Comparison of ENCODE assay signal across 18 cellular contexts in genomic region chr13:92196566-92197256, GRCh38.
DNase-seq lines count a peak whose midpoint lies in the region; ATAC-seq and TF ChIP-seq lines count a peak whose summit lies in the region.
"Had no signal": no experiment of that assay in that cellular context is flagged by ENCODE, and none has a peak within 500 bp of the region (broad histone marks: within the 10 kb centered on the region; RNA-seq: fewer than 3 reads in every experiment).

No MANE protein-coding gene starts in this region.

- H4K8ac ChIP-seq in neuronal stem cell (ENCODE audit: low read depth, low read length), result no peak overlapping the region

- H3K27me3 ChIP-seq in neuronal stem cell (ENCODE audit: control insufficient read depth in 3 of 3, insufficient read depth in 3 of 3, low read depth in 1 of 3, low read length in 3 of 3), result no peaks in the 10 kb centered on the region
- H3K27me3 ChIP-seq in aorta (ENCODE audit: control insufficient read depth in 1 of 2, insufficient read depth in 2 of 2, low read length in 1 of 2), result no peaks in the 10 kb centered on the region
- H3K27me3 ChIP-seq: pancreas, testis had no signal

- H3K4me1 ChIP-seq in neuronal stem cell (ENCODE audit: control insufficient read depth in 2 of 2, insufficient read depth in 1 of 2, low read depth in 1 of 2, low read length in 2 of 2) (no peaks in the 10 kb centered on the region), aorta (ENCODE audit: control insufficient read depth in 1 of 2, insufficient read depth in 2 of 2, low read length in 2 of 2) (no peaks in the 10 kb centered on the region)
- H3K4me1 ChIP-seq: pancreas, testis had no signal

- H3K4me2 ChIP-seq in neuronal stem cell (ENCODE audit: insufficient read depth, low read length, poor library complexity, severe bottlenecking), result no peak overlapping the region

- no peaks in the 10 kb centered on the region for H3K79me1 ChIP-seq in neuronal stem cell (ENCODE audit: low read depth, low read length)

- H3K14ac ChIP-seq in neuronal stem cell (ENCODE audit: low read length), result no peak overlapping the region

- H2BK5ac ChIP-seq in neuronal stem cell (ENCODE audit: low read length), result no peak overlapping the region

- ATAC-seq in aorta (ENCODE audit: low FRiP score), result no peak
- no peak for ATAC-seq in GM18909 (IDR thresholded peaks at IDR 0.05; ENCODE audit: poor library complexity, unreplicated experiment)
- ATAC-seq: K562, left lobe of liver, pancreas had no signal

- H3K27ac ChIP-seq in coronary artery, result no peak overlapping the region
- H3K27ac ChIP-seq in neuronal stem cell (replicated peaks; ENCODE audit: low read length), result no peak overlapping the region
- H3K27ac ChIP-seq in aorta (ENCODE audit: low read depth in 1 of 2, low read length in 2 of 2), result no peak overlapping the region
- H3K27ac ChIP-seq: GM23248, pancreas, testis had no signal

- H2BK15ac ChIP-seq in neuronal stem cell (ENCODE audit: low read length), result no peak overlapping the region

- H3K4ac ChIP-seq in neuronal stem cell (ENCODE audit: low read length), result no peak overlapping the region

- no peaks in the 10 kb centered on the region for H3K9me3 ChIP-seq in neuronal stem cell (replicated peaks in 1 of 2; ENCODE audit: control insufficient read depth in 2 of 2, insufficient read depth in 1 of 2, low read depth in 1 of 2, low read length in 2 of 2)
- no peaks in the 10 kb centered on the region for H3K9me3 ChIP-seq in aorta (ENCODE audit: control insufficient read depth, low read length)
- H3K9me3 ChIP-seq: pancreas, testis had no signal

- H2AK5ac ChIP-seq in neuronal stem cell (ENCODE audit: low read depth, low read length), result no peak overlapping the region

- H2BK12ac ChIP-seq in neuronal stem cell (ENCODE audit: low read length), result no peak overlapping the region

- H3K4me3 ChIP-seq in coronary artery, result peak overlapping the region; percentile 45
- H3K4me3 ChIP-seq in neuronal stem cell (ENCODE audit: low read length in 2 of 2), result no peak overlapping the region
- H3K4me3 ChIP-seq in aorta (ENCODE audit: low read length in 2 of 2), result no peak overlapping the region
- H3K4me3 ChIP-seq: GM23248, K562, pancreas, testis had no signal

- intact Hi-C loops in aorta (cut with DNase I), result no loop called here

- WGBS in neuronal stem cell (ENCODE audit: extremely low coverage in 2 of 2, insufficient read length in 2 of 2, insufficient replicate concordance in 1 of 2), 2 donors, result no CpG with 5 or more reads among the region's 11 CpGs
- WGBS in aorta, 2 donors, result 21 to 29% methylated on average over 11 of the region's 11 CpGs

- no peaks in the 10 kb centered on the region for H3K36me3 ChIP-seq in neuronal stem cell (replicated peaks in 1 of 2; ENCODE audit: control insufficient read depth in 2 of 2, insufficient read depth in 2 of 2, low read length in 2 of 2)
- H3K36me3 ChIP-seq in aorta (ENCODE audit: control insufficient read depth in 1 of 2, insufficient read depth in 2 of 2, low read length in 1 of 2), result no peaks in the 10 kb centered on the region
- H3K36me3 ChIP-seq: pancreas had no signal

- H3K23ac ChIP-seq in neuronal stem cell (ENCODE audit: low read depth, low read length, poor library complexity), result no peak overlapping the region

- no peak overlapping the region for H3K18ac ChIP-seq in neuronal stem cell (ENCODE audit: low read length)

- no peak overlapping the region for H3K9ac ChIP-seq in neuronal stem cell (ENCODE audit: low read depth, low read length, poor library complexity)
- H3K9ac ChIP-seq: GM23248 had no signal

- no peak for TF ChIP-seq CTCF in coronary artery (IDR thresholded peaks at IDR 0.05)

- no peak overlapping the region for H4K91ac ChIP-seq in neuronal stem cell (ENCODE audit: low read depth, low read length, poor library complexity)

- H2BK120ac ChIP-seq in neuronal stem cell (ENCODE audit: low read depth, low read length), result no peak overlapping the region

- peak; percentile 60 for DNase-seq in NCI-H146 (lab: John Stamatoyannopoulos, UW)
- peak; percentile 59 for DNase-seq in OCI-M1 (lab: John Stamatoyannopoulos, UW)
- DNase-seq in coronary artery (ENCODE audit: low spot score), result no peak
- DNase-seq in neuronal stem cell (ENCODE audit: low spot score), result no peak
- no peak for DNase-seq in AG20443 (ENCODE audit: low spot score)
- DNase-seq in aorta, result no peak
- no peak for DNase-seq in NK-92 treated with Interleukin-12 subunit alpha and Interleukin-12 subunit beta, amount 100 ng/mL, for 24 hours (lab: John Stamatoyannopoulos, UW)
- DNase-seq: activated effector memory CD4-positive, alpha-beta T cell treated with Interleukin-2 at 50 U/mL for 16 hours; Calu3; foreskin melanocyte; GF-D8; GM23248; pancreas; Right ventricle myocardium superior; testis had no signal

- peak overlapping the region; percentile 39 for H2AFZ ChIP-seq in neuronal stem cell (ENCODE audit: low read length)
- H2AFZ ChIP-seq: GM23248 had no signal

Comparison
In these comparisons a context has a peak if more than half of its experiments do, and no peak if none do; other contexts are left out.
1. DNase-seq: peak in NCI-H146 (single experiment) and OCI-M1 (single experiment); none in coronary artery (single experiment), neuronal stem cell (single experiment), AG20443 (single experiment), aorta (0 of 2) and NK-92 treated with Interleukin-12 subunit alpha and Interleukin-12 subunit beta, amount 100 ng/mL, for 24 hours (single experiment).